ENCODE assay signal across 17 cellular contexts in the genomic region with DNA sequence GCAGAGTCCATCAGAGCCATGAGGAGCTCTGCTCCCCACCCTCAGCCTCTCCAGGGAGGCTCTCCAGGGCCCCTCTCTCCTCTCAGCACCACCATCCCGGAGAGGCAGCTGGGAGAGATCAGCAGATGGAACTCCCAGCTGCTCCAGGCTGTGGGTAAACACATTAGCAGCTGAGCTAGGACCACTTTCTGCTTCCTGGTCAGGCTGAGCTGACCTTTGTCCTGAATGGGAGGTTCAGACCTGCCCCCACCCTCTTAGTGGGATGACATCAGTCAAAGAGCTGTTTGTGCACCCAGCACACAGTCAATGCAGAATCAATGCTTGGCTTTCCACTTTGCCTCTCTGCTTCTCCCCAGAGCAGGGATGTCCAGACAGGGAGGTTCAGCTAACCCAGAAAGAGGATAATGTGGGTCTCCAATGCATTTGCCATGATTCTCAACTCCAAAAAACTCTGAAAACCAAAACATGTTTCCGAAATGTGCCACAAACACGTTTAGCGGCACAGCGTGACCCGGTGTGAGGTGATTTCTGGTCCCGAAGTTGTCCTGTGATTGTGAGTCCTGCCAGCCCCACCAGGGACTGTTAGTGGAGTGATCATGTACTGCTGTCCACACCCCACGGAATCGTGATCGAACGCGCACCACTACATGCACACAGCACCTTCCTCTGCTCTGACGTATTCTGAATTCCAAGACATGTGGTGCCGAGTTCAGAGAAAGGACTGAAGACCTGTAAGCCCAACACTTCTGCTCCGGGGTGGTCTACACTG. TPM values are rescaled to one million over a fixed set of nuclear protein-coding genes. Genes with fewer than 3 reads are reported as not detected.
A peak's percentile ranks its signal among the peaks of the same experiment; 100 is the strongest.
DNase-seq lines count a peak whose midpoint lies in the region; ATAC-seq and TF ChIP-seq lines count a peak whose summit lies in the region.
"Had no signal": no experiment of that assay in that cellular context is flagged by ENCODE, and none has a peak within 500 bp of the region (broad histone marks: within the 10 kb centered on the region; RNA-seq: fewer than 3 reads in every experiment).

No MANE protein-coding gene starts in this region.

- H3K4me3 Mint-ChIP-seq in activated naive CD4-positive, alpha-beta T cell treated with anti-CD3 and anti-CD28 coated beads for 36 hours: no peak overlapping the region
- H3K4me3 Mint-ChIP-seq: activated CD4-positive, alpha-beta memory T cell treated with anti-CD3 and anti-CD28 coated beads for 36 hours; activated naive CD4-positive, alpha-beta T cell treated with anti-CD3 and anti-CD28 coated beads, Interleukin-2, amount 50 U/mL, for 24 hours; CD4-positive, alpha-beta memory T cell; dendritic cell treated with granulocyte-macrophage colony-stimulating factor and Interleukin-4, amounts not matched to agents 40 ng/mL and 50 ng/mL, for 4 days; stimulated activated effector memory CD8-positive, alpha-beta T cell treated with anti-CD3 and anti-CD28 coated beads, Interleukin-12 subunit alpha, Interleukin-12 subunit beta, amount 100 ng/mL, for 72 hours; T-cell had no signal

- TF ChIP-seq CTCF in HEK293 (tag by site-specific recombination; IDR thresholded peaks at IDR 0.05) (no peak), heart right ventricle (IDR thresholded peaks at IDR 0.05) (no peak)

- H3K4me1 Mint-ChIP-seq in activated naive CD4-positive, alpha-beta T cell treated with anti-CD3 and anti-CD28 coated beads for 36 hours (ENCODE audit: low read depth): peaks cover 6% of the 10 kb centered on the region

- H3K9me3 ChIP-seq in HEK293 (ENCODE audit: control insufficient read depth, insufficient read depth, low read depth, low read length) (no peaks in the 10 kb centered on the region), heart right ventricle (no peaks in the 10 kb centered on the region)
- H3K9me3 ChIP-seq: gastroesophageal sphincter had no signal

- no peaks in the 10 kb centered on the region for H3K36me3 Mint-ChIP-seq in activated naive CD4-positive, alpha-beta T cell treated with anti-CD3 and anti-CD28 coated beads for 36 hours (ENCODE audit: low read depth)
- H3K36me3 Mint-ChIP-seq: activated CD4-positive, alpha-beta memory T cell treated with anti-CD3 and anti-CD28 coated beads for 36 hours; activated naive CD4-positive, alpha-beta T cell treated with anti-CD3 and anti-CD28 coated beads, Interleukin-2, amount 50 U/mL, for 24 hours; CD4-positive, alpha-beta memory T cell; stimulated activated effector memory CD8-positive, alpha-beta T cell treated with anti-CD3 and anti-CD28 coated beads, Interleukin-12 subunit alpha, Interleukin-12 subunit beta, amount 100 ng/mL, for 72 hours; T-cell had no signal

- no peaks in the 10 kb centered on the region for H3K4me1 ChIP-seq in HEK293 (ENCODE audit: control insufficient read depth, insufficient read depth, low read length)
- H3K4me1 ChIP-seq in heart right ventricle: peaks cover 0 to 11% (median 1%) of the 10 kb centered on the region in 9 donors

- POLR2A ChIA-PET in HEK293 (lab: Yijun Ruan, JAX): no interaction called here

- no peaks in the 10 kb centered on the region for H3K27me3 Mint-ChIP-seq in activated naive CD4-positive, alpha-beta T cell treated with anti-CD3 and anti-CD28 coated beads for 36 hours (ENCODE audit: low read depth)
- H3K27me3 Mint-ChIP-seq: activated CD4-positive, alpha-beta memory T cell treated with anti-CD3 and anti-CD28 coated beads for 36 hours; activated naive CD4-positive, alpha-beta T cell treated with anti-CD3 and anti-CD28 coated beads, Interleukin-2, amount 50 U/mL, for 24 hours had no signal

- no peaks in the 10 kb centered on the region for H3K9me3 Mint-ChIP-seq in activated naive CD4-positive, alpha-beta T cell treated with anti-CD3 and anti-CD28 coated beads for 36 hours
- H3K9me3 Mint-ChIP-seq: activated CD4-positive, alpha-beta memory T cell treated with anti-CD3 and anti-CD28 coated beads for 36 hours; activated naive CD4-positive, alpha-beta T cell treated with anti-CD3 and anti-CD28 coated beads, Interleukin-2, amount 50 U/mL, for 24 hours; dendritic cell treated with granulocyte-macrophage colony-stimulating factor and Interleukin-4, amounts not matched to agents 40 ng/mL and 50 ng/mL, for 4 days; stimulated activated effector memory CD8-positive, alpha-beta T cell treated with anti-CD3 and anti-CD28 coated beads, Interleukin-12 subunit alpha, Interleukin-12 subunit beta, amount 100 ng/mL, for 72 hours; T-cell had no signal

- ATAC-seq in heart right ventricle (peak in 7 of 8 donors; percentile 41 to 71 (median 57)), HG03139 (IDR thresholded peaks at IDR 0.05; ENCODE audit: unreplicated experiment) (no peak)
- ATAC-seq: gastroesophageal sphincter; stimulated activated effector memory CD8-positive, alpha-beta T cell treated with anti-CD3 and anti-CD28 coated beads, Interleukin-12 subunit alpha, Interleukin-12 subunit beta, amount 100 ng/mL, for 72 hours; T-cell had no signal

- DNase-seq in NCI-H748 (lab: John Stamatoyannopoulos, UW; ENCODE audit: unreplicated experiment): peak; percentile 70
- peak in 1 of 2 donors; percentile 27 for DNase-seq in heart right ventricle
- peak in 8 of 10 donors; percentile 53 to 97 (median 76) for DNase-seq in posterior cingulate gyrus
- no peak for DNase-seq in activated naive CD4-positive, alpha-beta T cell treated with anti-CD3 and anti-CD28 coated beads for 36 hours
- no peak for DNase-seq in HCEC 1CT
- DNase-seq in NCI-H1048 (lab: John Stamatoyannopoulos, UW): no peak
- DNase-seq: activated CD4-positive, alpha-beta memory T cell treated with anti-CD3 and anti-CD28 coated beads for 36 hours; CD4-positive, alpha-beta memory T cell; NCI-H226; T-cell had no signal

- intact Hi-C loops in heart right ventricle (cut with DNase I): loop anchor here in 2 of 10 donors (10.0 kb wide), 2 partner anchors 121 to 231 kb away; no protein-coding TSS in a partner anchor
- intact Hi-C loops in posterior cingulate gyrus (cut with DNase I): no loop called here
- intact Hi-C loops in activated naive CD4-positive, alpha-beta T cell treated with anti-CD3 and anti-CD28 coated beads for 36 hours (cut with micrococcal nuclease): no loop called here

- peaks cover 0 to 3% (median 0%) of the 10 kb centered on the region in 7 donors for H3K27me3 ChIP-seq in heart right ventricle

- WGBS in heart right ventricle, 2 donors: 82 to 83% methylated on average over 15 of the region's 15 CpGs

- CTCF ChIA-PET in HEK293 (lab: Yijun Ruan, JAX): interaction anchor here (0.5 to 15.0 kb wide), 6 partner anchors 64 to 233 kb away, joined by 3 to 453 read pairs (median 4); no protein-coding TSS in a partner anchor
- CTCF ChIA-PET in activated naive CD4-positive, alpha-beta T cell treated with anti-CD3 and anti-CD28 coated beads for 36 hours (lab: Charles Lee): interaction anchor here (0.7 to 1.1 kb wide), 3 partner anchors 15 to 77 kb away, joined by 3 to 4 read pairs (median 3); no protein-coding TSS in a partner anchor

- no peak overlapping the region for H3K27ac Mint-ChIP-seq in activated naive CD4-positive, alpha-beta T cell treated with anti-CD3 and anti-CD28 coated beads for 36 hours
- H3K27ac Mint-ChIP-seq: activated CD4-positive, alpha-beta memory T cell treated with anti-CD3 and anti-CD28 coated beads for 36 hours; activated naive CD4-positive, alpha-beta T cell treated with anti-CD3 and anti-CD28 coated beads, Interleukin-2, amount 50 U/mL, for 24 hours; dendritic cell treated with granulocyte-macrophage colony-stimulating factor and Interleukin-4, amounts not matched to agents 40 ng/mL and 50 ng/mL, for 4 days; stimulated activated effector memory CD8-positive, alpha-beta T cell treated with anti-CD3 and anti-CD28 coated beads, Interleukin-12 subunit alpha, Interleukin-12 subunit beta, amount 100 ng/mL, for 72 hours; T-cell had no signal

- no peak overlapping the region for H3K27ac ChIP-seq in HEK293 (ENCODE audit: extremely low read depth, low read depth, low read length)
- H3K27ac ChIP-seq in heart right ventricle: peak overlapping the region in 1 of 10 donors; percentile 29

- no peak overlapping the region for H3K4me3 ChIP-seq in HEK293 (ENCODE audit: low read depth, low read length)
- H3K4me3 ChIP-seq in heart right ventricle: no peak overlapping the region
- H3K4me3 ChIP-seq: gastroesophageal sphincter had no signal

- H3K36me3 ChIP-seq in HEK293 (ENCODE audit: control insufficient read depth in 2 of 2, insufficient read depth in 1 of 2, low read length in 2 of 2): no peaks in the 10 kb centered on the region
- no peaks in the 10 kb centered on the region for H3K36me3 ChIP-seq in heart right ventricle
- H3K36me3 ChIP-seq: gastroesophageal sphincter had no signal

TF ChIP-seq in HEK293, 187 proteins besides CTCF, POLR2A, EP300 and RAD21 (continues in another document):
- no peak for TF ChIP-seq ZNF24 (tag by site-specific recombination; IDR thresholded peaks at IDR 0.05)
- TF ChIP-seq ZNF169 (tag by site-specific recombination; IDR thresholded peaks at IDR 0.05): no peak
- TF ChIP-seq ZNF366 (tag by site-specific recombination; conservative IDR thresholded peaks at IDR 0.05): no peak

RNA-seq across cellular contexts. Expression of gene GPR142, which starts 6.7 kb away (rescaled TPM):
- total RNA-seq in heart right ventricle: under 1 TPM in 1 of 10 donors, not detected in 9; 0.70 TPM
- not detected for polyA plus RNA-seq in heart right ventricle
- total RNA-seq in activated naive CD4-positive, alpha-beta T cell treated with anti-CD3 and anti-CD28 coated beads for 36 hours: not detected
- total RNA-seq: activated CD4-positive, alpha-beta memory T cell treated with anti-CD3 and anti-CD28 coated beads for 36 hours; CD4-positive, alpha-beta memory T cell; HT1080; T-cell had no signal
- polyA plus RNA-seq: CD4-positive, alpha-beta memory T cell had no signal

RNA-seq across cellular contexts. Expression of gene BTBD17, which starts 12.4 kb away (rescaled TPM):
- not detected for total RNA-seq in heart right ventricle
- not detected for polyA plus RNA-seq in heart right ventricle
- total RNA-seq in activated naive CD4-positive, alpha-beta T cell treated with anti-CD3 and anti-CD28 coated beads for 36 hours: not detected
- total RNA-seq: activated CD4-positive, alpha-beta memory T cell treated with anti-CD3 and anti-CD28 coated beads for 36 hours; CD4-positive, alpha-beta memory T cell; gastroesophageal sphincter; HT1080 had no signal
- polyA plus RNA-seq: CD4-positive, alpha-beta memory T cell had no signal

RNA-seq across cellular contexts. Expression of gene KIF19, which starts 48.0 kb away (rescaled TPM):
- 1 to 10 TPM in 2 of 10 donors, under 1 TPM in 8; 0.07 to 1.5 (median 0.26) TPM for total RNA-seq in heart right ventricle
- polyA plus RNA-seq in heart right ventricle: under 1 TPM; 0.29 to 0.41 TPM
- total RNA-seq in activated naive CD4-positive, alpha-beta T cell treated with anti-CD3 and anti-CD28 coated beads for 36 hours: not detected
- total RNA-seq: HT1080 had no signal

RNA-seq across cellular contexts. Expression of gene GPRC5C, which starts 57.9 kb away (rescaled TPM):
- 10 to 100 TPM; 28.0 to 41.0 (median 32.5) TPM for total RNA-seq in heart right ventricle
- polyA plus RNA-seq in heart right ventricle: 10 to 100 TPM; 29.5 to 38.2 TPM
- total RNA-seq in activated naive CD4-positive, alpha-beta T cell treated with anti-CD3 and anti-CD28 coated beads for 36 hours: not detected
- total RNA-seq: CD4-positive, alpha-beta memory T cell; HT1080 had no signal
- polyA plus RNA-seq: CD4-positive, alpha-beta memory T cell had no signal

Comparison
In these comparisons a context has a peak if more than half of its experiments do, and no peak if none do; other contexts are left out.
1. DNase-seq: peak in NCI-H748 (single experiment) and posterior cingulate gyrus (8 of 10); none in activated naive CD4-positive, alpha-beta T cell treated with anti-CD3 and anti-CD28 coated beads for 36 hours (single experiment), HCEC 1CT (single experiment) and NCI-H1048 (single experiment).